Comparison of ENCODE assay signal across 17 cellular contexts in genomic region chr2:95275601-95276243, GRCh38. TPM values are rescaled to one million over a fixed set of nuclear protein-coding genes. Genes with fewer than 3 reads are reported as not detected.
DNase-seq lines count a peak whose midpoint lies in the region; ATAC-seq and TF ChIP-seq lines count a peak whose summit lies in the region.
"Had no signal": no experiment of that assay in that cellular context is flagged by ENCODE, and none has a peak within 500 bp of the region (broad histone marks: within the 10 kb centered on the region; RNA-seq: fewer than 3 reads in every experiment).

No MANE protein-coding gene starts in this region.

- no peaks in the 10 kb centered on the region for H3K4me1 Mint-ChIP-seq in activated naive CD4-positive, alpha-beta T cell treated with anti-CD3 and anti-CD28 coated beads, Interleukin-2, amount 10 ng/mL, durations not matched to agents 7 days and 5 days
- H3K4me1 Mint-ChIP-seq in mesothelial cell of epicardium, result peaks cover 13% of the 10 kb centered on the region
- H3K4me1 Mint-ChIP-seq: activated CD4-positive, alpha-beta memory T cell treated with anti-CD3 and anti-CD28 coated beads, Interleukin-2, amount 10 ng/mL, durations not matched to agents 7 days and 5 days; nephron progenitor cell; stimulated activated naive CD8-positive, alpha-beta T cell treated with anti-CD3 and anti-CD28 coated beads, Interleukin-15, amount 100 ng/mL, for 72 hours had no signal

- peaks cover 0 to 18% (median 0%) of the 10 kb centered on the region in 4 donors for H3K4me1 ChIP-seq in tibial artery

- DNase-seq in activated naive CD4-positive, alpha-beta T cell treated with anti-CD3 and anti-CD28 coated beads, Interleukin-2, amount 10 ng/mL, durations not matched to agents 7 days and 5 days, result peak; percentile 8
- no peak for DNase-seq in activated naive CD4-positive, alpha-beta T cell treated with Interleukin-2 at 50 U/mL for 16 hours
- DNase-seq in cardiac fibroblast (ENCODE audit: low read depth in 2 of 2), result peak; percentile 2 to 8
- DNase-seq in mesothelial cell of epicardium (ENCODE audit: low spot score in 2 of 2, unreplicated experiment in 2 of 2), result peak; percentile 18 to 35
- peak; percentile 10 to 59 for DNase-seq in tibial artery
- DNase-seq in NCI-H2107 treated with DMSO at 0.1 percent for 48 hours (lab: John Stamatoyannopoulos, UW; ENCODE audit: unreplicated experiment), result no peak
- DNase-seq in NCI-H146 treated with DMSO at 0.1 percent for 48 hours (lab: John Stamatoyannopoulos, UW; ENCODE audit: unreplicated experiment), result no peak
- DNase-seq: ACHN; activated CD4-positive, alpha-beta memory T cell treated with anti-CD3 and anti-CD28 coated beads, Interleukin-2, amount 10 ng/mL, durations not matched to agents 7 days and 5 days; brain microvascular endothelial cell; COR-L47; islet precursor cell; NCI-H187 treated with DMSO at 0.1 percent for 48 hours; RPMI8226; stimulated activated naive CD8-positive, alpha-beta T cell treated with anti-CD3 and anti-CD28 coated beads, Interleukin-15, amount 100 ng/mL, for 72 hours had no signal

- H3K4me3 ChIP-seq in cardiac fibroblast (replicated peaks in 1 of 2; ENCODE audit: low read depth in 2 of 2, low read length in 2 of 2) (no peak overlapping the region), tibial artery (no peak overlapping the region)

- no peaks in the 10 kb centered on the region for H3K9me3 ChIP-seq in tibial artery

- H3K27me3 Mint-ChIP-seq in activated naive CD4-positive, alpha-beta T cell treated with anti-CD3 and anti-CD28 coated beads, Interleukin-2, amount 10 ng/mL, durations not matched to agents 7 days and 5 days, result no peaks in the 10 kb centered on the region
- no peaks in the 10 kb centered on the region for H3K27me3 Mint-ChIP-seq in mesothelial cell of epicardium (ENCODE audit: low read depth)
- H3K27me3 Mint-ChIP-seq: activated CD4-positive, alpha-beta memory T cell treated with anti-CD3 and anti-CD28 coated beads, Interleukin-2, amount 10 ng/mL, durations not matched to agents 7 days and 5 days; stimulated activated naive CD8-positive, alpha-beta T cell treated with anti-CD3 and anti-CD28 coated beads, Interleukin-15, amount 100 ng/mL, for 72 hours had no signal

- no peak for ATAC-seq in HG02610 (IDR thresholded peaks at IDR 0.05; ENCODE audit: unreplicated experiment)
- ATAC-seq: stimulated activated naive CD8-positive, alpha-beta T cell treated with anti-CD3 and anti-CD28 coated beads, Interleukin-15, amount 100 ng/mL, for 72 hours had no signal

- no peak overlapping the region for H3K4me3 Mint-ChIP-seq in activated naive CD4-positive, alpha-beta T cell treated with anti-CD3 and anti-CD28 coated beads, Interleukin-2, amount 10 ng/mL, durations not matched to agents 7 days and 5 days
- H3K4me3 Mint-ChIP-seq in mesothelial cell of epicardium, result no peak overlapping the region
- H3K4me3 Mint-ChIP-seq: activated CD4-positive, alpha-beta memory T cell treated with anti-CD3 and anti-CD28 coated beads, Interleukin-2, amount 10 ng/mL, durations not matched to agents 7 days and 5 days; nephron progenitor cell; stimulated activated naive CD8-positive, alpha-beta T cell treated with anti-CD3 and anti-CD28 coated beads, Interleukin-15, amount 100 ng/mL, for 72 hours had no signal

- TF ChIP-seq CTCF in cardiac fibroblast (IDR thresholded peaks at IDR 0.05; ENCODE audit: low read depth, low read length) (no peak), mesothelial cell of epicardium (IDR thresholded peaks at IDR 0.05; ENCODE audit: unreplicated experiment) (no peak), tibial artery (IDR thresholded peaks at IDR 0.05) (no peak)

- H3K36me3 Mint-ChIP-seq in activated naive CD4-positive, alpha-beta T cell treated with anti-CD3 and anti-CD28 coated beads, Interleukin-2, amount 10 ng/mL, durations not matched to agents 7 days and 5 days, result no peaks in the 10 kb centered on the region
- no peaks in the 10 kb centered on the region for H3K36me3 Mint-ChIP-seq in mesothelial cell of epicardium

- H3K27ac Mint-ChIP-seq in activated naive CD4-positive, alpha-beta T cell treated with anti-CD3 and anti-CD28 coated beads, Interleukin-2, amount 10 ng/mL, durations not matched to agents 7 days and 5 days, result no peak overlapping the region
- H3K27ac Mint-ChIP-seq in mesothelial cell of epicardium, result no peak overlapping the region
- H3K27ac Mint-ChIP-seq: activated CD4-positive, alpha-beta memory T cell treated with anti-CD3 and anti-CD28 coated beads, Interleukin-2, amount 10 ng/mL, durations not matched to agents 7 days and 5 days; nephron progenitor cell had no signal

- H3K27ac ChIP-seq in tibial artery, result no peak overlapping the region
- H3K27ac ChIP-seq: brain microvascular endothelial cell had no signal

- H3K36me3 ChIP-seq in tibial artery, result no peaks in the 10 kb centered on the region
- H3K36me3 ChIP-seq: brain microvascular endothelial cell had no signal

- peaks cover 3% of the 10 kb centered on the region for H3K9me3 Mint-ChIP-seq in activated naive CD4-positive, alpha-beta T cell treated with anti-CD3 and anti-CD28 coated beads, Interleukin-2, amount 10 ng/mL, durations not matched to agents 7 days and 5 days
- no peaks in the 10 kb centered on the region for H3K9me3 Mint-ChIP-seq in mesothelial cell of epicardium
- H3K9me3 Mint-ChIP-seq: activated CD4-positive, alpha-beta memory T cell treated with anti-CD3 and anti-CD28 coated beads, Interleukin-2, amount 10 ng/mL, durations not matched to agents 7 days and 5 days; nephron progenitor cell; stimulated activated naive CD8-positive, alpha-beta T cell treated with anti-CD3 and anti-CD28 coated beads, Interleukin-15, amount 100 ng/mL, for 72 hours had no signal

- CTCF ChIA-PET in activated naive CD4-positive, alpha-beta T cell treated with anti-CD3 and anti-CD28 coated beads, Interleukin-2, amount 10 ng/mL, durations not matched to agents 7 days and 5 days (lab: Charles Lee), result no interaction called here

- intact Hi-C loops in tibial artery (cut with DNase I; ENCODE audit: low total_unique reads), result no loop called here

- no peaks in the 10 kb centered on the region for H3K27me3 ChIP-seq in tibial artery
- H3K27me3 ChIP-seq: brain microvascular endothelial cell had no signal

RNA-seq across cellular contexts. Expression of gene PROM2, which starts 1.5 kb away (rescaled TPM):
- total RNA-seq in mesothelial cell of epicardium, result 20.3 to 23.5 TPM (median 22.1 TPM) in 3 replicates

RNA-seq across cellular contexts. Expression of gene KCNIP3, which starts 21.4 kb away (rescaled TPM):
- total RNA-seq in mesothelial cell of epicardium, result 8.3 to 9.2 TPM (median 8.3 TPM) in 3 replicates
- total RNA-seq: activated CD4-positive, alpha-beta memory T cell treated with anti-CD3 and anti-CD28 coated beads, Interleukin-2, amount 10 ng/mL, durations not matched to agents 7 days and 5 days had no signal

Comparison
In these comparisons a context has a peak if more than half of its experiments do, and no peak if none do; other contexts are left out.
1. DNase-seq: peak in activated naive CD4-positive, alpha-beta T cell treated with anti-CD3 and anti-CD28 coated beads, Interleukin-2, amount 10 ng/mL, durations not matched to agents 7 days and 5 days (single experiment), cardiac fibroblast (2 of 2), mesothelial cell of epicardium (2 of 2) and tibial artery (2 of 2); none in activated naive CD4-positive, alpha-beta T cell treated with Interleukin-2 at 50 U/mL for 16 hours (single experiment), NCI-H2107 treated with DMSO at 0.1 percent for 48 hours (single experiment) and NCI-H146 treated with DMSO at 0.1 percent for 48 hours (single experiment).